In genomic region chr10:3057946-3058345, GRCh38 we compare ENCODE assay signal across 1 cellular context.
TF ChIP-seq lines count a peak whose summit lies in the region.

No MANE protein-coding gene starts in this region.

TF ChIP-seq in HepG2, 621 proteins besides CTCF, POLR2A, EP300 and RAD21 (continued from another document):
- TF ChIP-seq ATF5 (CRISPR knock-in tag; IDR thresholded peaks at IDR 0.05; ENCODE audit: low read depth) (no peak), ZNF224 (CRISPR knock-in tag; IDR thresholded peaks at IDR 0.05) (no peak), ZNF101 (CRISPR knock-in tag; IDR thresholded peaks at IDR 0.05; ENCODE audit: borderline replicate concordance, low read depth) (no peak), HMGA1 (CRISPR knock-in tag; conservative IDR thresholded peaks at IDR 0.05) (no peak), ASH2L (IDR thresholded peaks at IDR 0.05; ENCODE audit: insufficient read length, low read depth, low read length) (no peak), TARDBP (CRISPR knock-in tag; IDR thresholded peaks at IDR 0.05) (no peak), ZFP36L1 (CRISPR knock-in tag; IDR thresholded peaks at IDR 0.05) (no peak), ZNF703 (CRISPR knock-in tag; IDR thresholded peaks at IDR 0.05; ENCODE audit: borderline replicate concordance) (no peak), ZNF569 (CRISPR knock-in tag; IDR thresholded peaks at IDR 0.05; ENCODE audit: borderline replicate concordance) (no peak), ZNF724P (CRISPR knock-in tag; IDR thresholded peaks at IDR 0.05; ENCODE audit: borderline replicate concordance) (no peak), ZNF773 (CRISPR knock-in tag; IDR thresholded peaks at IDR 0.05; ENCODE audit: borderline replicate concordance) (no peak), RERE (CRISPR knock-in tag; IDR thresholded peaks at IDR 0.05; ENCODE audit: low read depth) (no peak), ZNF124 (CRISPR knock-in tag; IDR thresholded peaks at IDR 0.05) (no peak)
